In genomic region chr7:15648461-15648961, GRCh38 we compare ENCODE assay signal across 20 cellular contexts. TPM values are rescaled to one million over a fixed set of nuclear protein-coding genes. Genes with fewer than 3 reads are reported as not detected.
A peak's percentile ranks its signal among the peaks of the same experiment; 100 is the strongest.
DNase-seq lines count a peak whose midpoint lies in the region; ATAC-seq, FAIRE-seq and TF ChIP-seq lines count a peak whose summit lies in the region.
"Had no signal": no experiment of that assay in that cellular context is flagged by ENCODE, and none has a peak within 500 bp of the region (broad histone marks: within the 10 kb centered on the region; RNA-seq: fewer than 3 reads in every experiment).

No MANE protein-coding gene starts in this region.

- H3K4me1 ChIP-seq in ACC112 (ENCODE audit: control insufficient read depth, insufficient read depth, low read length, unreplicated experiment) (peaks cover 25% of the 10 kb centered on the region), ascending aorta (peaks cover 0 to 2% of the 10 kb centered on the region in 2 donors), pancreas (no peaks in the 10 kb centered on the region), BE2C (no peaks in the 10 kb centered on the region)
- H3K4me1 ChIP-seq: esophagus squamous epithelium had no signal

- WGBS in pancreas, 2 donors = 17 to 19% methylated on average over 5 of the region's 5 CpGs

- intact Hi-C loops in ascending aorta (cut with DNase I) = no loop called here
- intact Hi-C loops in pancreas (cut with DNase I) = no loop called here

- peak overlapping the region; percentile 21; the same call in 1 of the 2 replicates for H3K4me3 ChIP-seq in ACC112 (ENCODE audit: low read depth, low read length)
- peak overlapping the region; percentile 0 to 1 for H3K4me3 ChIP-seq in ascending aorta
- no peak overlapping the region for H3K4me3 ChIP-seq in fibroblast of villous mesenchyme (ENCODE audit: low read depth, low read length)
- no peak overlapping the region for H3K4me3 ChIP-seq in pancreas
- H3K4me3 ChIP-seq in BE2C (ENCODE audit: low read depth, low read length) = no peak overlapping the region
- H3K4me3 ChIP-seq: esophagus squamous epithelium had no signal

- H3K9me3 ChIP-seq in ascending aorta (no peaks in the 10 kb centered on the region), pancreas (no peaks in the 10 kb centered on the region), BE2C (no peaks in the 10 kb centered on the region)

- ATAC-seq in pancreas (peak; percentile 23 to 84 (median 66)), GM21423 (IDR thresholded peaks at IDR 0.05; ENCODE audit: unreplicated experiment) (no peak), GM19351 (IDR thresholded peaks at IDR 0.05; ENCODE audit: unreplicated experiment) (no peak), HG03025 (IDR thresholded peaks at IDR 0.05; ENCODE audit: low FRiP score, unreplicated experiment) (no peak)
- ATAC-seq: left lobe of liver; stimulated activated naive CD8-positive, alpha-beta T cell treated with anti-CD3 and anti-CD28 coated beads, Interleukin-15, Interleukin-2, amounts not matched to agents 100 U/mL and 50 U/mL, for 24 hours; WTC11 had no signal

- no peak for TF ChIP-seq CTCF in ascending aorta (IDR thresholded peaks at IDR 0.05)
- no peak for TF ChIP-seq CTCF in fibroblast of villous mesenchyme (IDR thresholded peaks at IDR 0.05; ENCODE audit: insufficient read depth, low read depth, low read length)
- no peak for TF ChIP-seq CTCF in pancreas (IDR thresholded peaks at IDR 0.05)
- TF ChIP-seq CTCF in BE2C (IDR thresholded peaks at IDR 0.05; ENCODE audit: low read depth, low read length) = no peak

- H3K79me2 ChIP-seq in ACC112 (ENCODE audit: control insufficient read depth, insufficient read depth, low read length, unreplicated experiment) = peaks cover 8% of the 10 kb centered on the region

- H3K27me3 ChIP-seq in ACC112 (ENCODE audit: insufficient read depth, low read length) (no peaks in the 10 kb centered on the region), ascending aorta (no peaks in the 10 kb centered on the region), pancreas (no peaks in the 10 kb centered on the region), BE2C (no peaks in the 10 kb centered on the region)
- H3K27me3 ChIP-seq: esophagus squamous epithelium had no signal

- H3K36me3 ChIP-seq in ACC112 (ENCODE audit: insufficient read depth, low read length) (no peaks in the 10 kb centered on the region), ascending aorta (no peaks in the 10 kb centered on the region), pancreas (no peaks in the 10 kb centered on the region), BE2C (no peaks in the 10 kb centered on the region)
- H3K36me3 ChIP-seq: esophagus squamous epithelium had no signal

- no peak overlapping the region for H3K27ac ChIP-seq in ACC112 (ENCODE audit: low read depth, low read length)
- H3K27ac ChIP-seq in ascending aorta = peak overlapping the region in 1 of 2 donors; percentile 2
- no peak overlapping the region for H3K27ac ChIP-seq in pancreas
- H3K27ac ChIP-seq: esophagus squamous epithelium, RWPE1 had no signal

- H2AFZ ChIP-seq in ACC112 (ENCODE audit: low read length, unreplicated experiment) = peak overlapping the region; percentile 12

- no peak for FAIRE-seq in pancreas (lab: Jason Lieb, UNC)
- FAIRE-seq: HTR-8/SVneo had no signal

- DNase-seq in ascending aorta (ENCODE audit: low spot score in 2 of 2) (no peak), fibroblast of villous mesenchyme (ENCODE audit: low read depth) (peak; percentile 5), pancreas (no peak), BE2C (no peak)
- DNase-seq: activated effector memory CD4-positive, alpha-beta T cell treated with Interleukin-2 at 50 U/mL for 16 hours; anterior cingulate cortex; cortex of kidney; esophagus squamous epithelium; H7; NCI-H1417 treated with DMSO at 0.1 percent for 48 hours; stimulated activated naive CD8-positive, alpha-beta T cell treated with anti-CD3 and anti-CD28 coated beads, Interleukin-15, Interleukin-2, amounts not matched to agents 100 U/mL and 50 U/mL, for 24 hours had no signal

RNA-seq across cellular contexts. Expression of gene MEOX2, which starts 38.0 kb away (rescaled TPM):
- total RNA-seq in ascending aorta (35.0 TPM), fibroblast of villous mesenchyme (not detected in 2 replicates), pancreas (1 to 10 TPM in 3 of 6 donors, under 1 TPM in 3; 0.24 to 2.9 (median 0.91) TPM)
- 1 to 10 TPM; 1.2 to 1.3 TPM for polyA plus RNA-seq in pancreas
- 0.17 TPM for polyA plus RNA-seq in BE2C (2012; ENCODE audit: insufficient read depth, insufficient read length, low read depth)
- total RNA-seq: activated CD8-positive, alpha-beta memory T cell treated with anti-CD3 and anti-CD28 coated beads for 36 hours; H7 had no signal

Comparison
In these comparisons a context has a peak if more than half of its experiments do, and no peak if none do; other contexts are left out.
1. H3K4me3 ChIP-seq: peak in ACC112 (single experiment) and ascending aorta (2 of 2); none in fibroblast of villous mesenchyme (single experiment), pancreas (0 of 4) and BE2C (single experiment).
2. ATAC-seq: peak in pancreas (4 of 4); none in GM21423 (single experiment), GM19351 (single experiment) and HG03025 (single experiment).